17 cellular contexts compared by ENCODE assay signal in genomic region chr5:150395690-150395979, GRCh38.
"Had no signal": no experiment of that assay in that cellular context is flagged by ENCODE, and none has a peak within 500 bp of the region (broad histone marks: within the 10 kb centered on the region; RNA-seq: fewer than 3 reads in every experiment).

No MANE protein-coding gene starts in this region.

- ATAC-seq: activated CD4-positive, CD25-positive, alpha-beta regulatory T cell treated with anti-CD3 and anti-CD28 coated beads, Interleukin-2, amount 50 U/mL, for 24 hours; activated naive CD4-positive, alpha-beta T cell treated with anti-CD3 and anti-CD28 coated beads, Interleukin-2, amount 50 U/mL, for 72 hours; activated T-cell treated with anti-CD3 and anti-CD28 coated beads, Interleukin-2, amount 50 U/mL, for 4 hours; left cardiac atrium; SK-N-SH treated with all-trans-retinoic acid at 6 μM for 48 hours had no signal

- H3K9me3 Mint-ChIP-seq: activated naive CD4-positive, alpha-beta T cell treated with anti-CD3 and anti-CD28 coated beads, Interleukin-2, amount 50 U/mL, for 72 hours; activated T-cell treated with anti-CD3 and anti-CD28 coated beads, Interleukin-2, amount 50 U/mL, for 4 hours; naive thymus-derived CD8-positive, alpha-beta T cell; stimulated activated naive CD8-positive, alpha-beta T cell treated with anti-CD3 and anti-CD28 coated beads, Interleukin-15, Interleukin-2, amounts not matched to agents 100 ng/mL and 50 ng/mL, for 24 hours had no signal

- DNase-seq: activated CD4-positive, alpha-beta T cell treated with anti-CD3 and anti-CD28 coated beads, Interleukin-2, amount 50 U/mL, for 1 hour; activated gamma-delta T cell treated with Interleukin-2 at 50 U/mL for 16 hours; activated T-cell treated with anti-CD3 and anti-CD28 coated beads, Interleukin-2, amount 50 U/mL, for 4 hours; adrenal gland; foreskin fibroblast; left cardiac atrium; mesendoderm; naive thymus-derived CD8-positive, alpha-beta T cell; transverse colon; uterus had no signal

- H3K9me3 ChIP-seq: adrenal gland, transverse colon, uterus had no signal

- H2AFZ ChIP-seq: hepatocyte had no signal

- H3K79me2 ChIP-seq: hepatocyte had no signal

- H3K27ac ChIP-seq: adrenal gland, cardiac muscle cell, epithelial cell of prostate, hepatocyte, transverse colon, uterus had no signal

- H3K4me1 ChIP-seq: adrenal gland, transverse colon, uterus had no signal

- H3K27me3 ChIP-seq: adrenal gland, cardiac muscle cell, hepatocyte, transverse colon, uterus had no signal

- H3K27me3 Mint-ChIP-seq: naive thymus-derived CD8-positive, alpha-beta T cell; stimulated activated naive CD8-positive, alpha-beta T cell treated with anti-CD3 and anti-CD28 coated beads, Interleukin-15, Interleukin-2, amounts not matched to agents 100 ng/mL and 50 ng/mL, for 24 hours had no signal

- H3K4me3 ChIP-seq: adrenal gland, cardiac muscle cell, hepatocyte, transverse colon, uterus had no signal

- H3K36me3 ChIP-seq: uterus had no signal

- H3K4me3 Mint-ChIP-seq: activated T-cell treated with anti-CD3 and anti-CD28 coated beads, Interleukin-2, amount 50 U/mL, for 4 hours; naive thymus-derived CD8-positive, alpha-beta T cell had no signal

- H3K4me2 ChIP-seq: hepatocyte had no signal
